Comparison of ENCODE assay signal across 20 cellular contexts in the genomic region with DNA sequence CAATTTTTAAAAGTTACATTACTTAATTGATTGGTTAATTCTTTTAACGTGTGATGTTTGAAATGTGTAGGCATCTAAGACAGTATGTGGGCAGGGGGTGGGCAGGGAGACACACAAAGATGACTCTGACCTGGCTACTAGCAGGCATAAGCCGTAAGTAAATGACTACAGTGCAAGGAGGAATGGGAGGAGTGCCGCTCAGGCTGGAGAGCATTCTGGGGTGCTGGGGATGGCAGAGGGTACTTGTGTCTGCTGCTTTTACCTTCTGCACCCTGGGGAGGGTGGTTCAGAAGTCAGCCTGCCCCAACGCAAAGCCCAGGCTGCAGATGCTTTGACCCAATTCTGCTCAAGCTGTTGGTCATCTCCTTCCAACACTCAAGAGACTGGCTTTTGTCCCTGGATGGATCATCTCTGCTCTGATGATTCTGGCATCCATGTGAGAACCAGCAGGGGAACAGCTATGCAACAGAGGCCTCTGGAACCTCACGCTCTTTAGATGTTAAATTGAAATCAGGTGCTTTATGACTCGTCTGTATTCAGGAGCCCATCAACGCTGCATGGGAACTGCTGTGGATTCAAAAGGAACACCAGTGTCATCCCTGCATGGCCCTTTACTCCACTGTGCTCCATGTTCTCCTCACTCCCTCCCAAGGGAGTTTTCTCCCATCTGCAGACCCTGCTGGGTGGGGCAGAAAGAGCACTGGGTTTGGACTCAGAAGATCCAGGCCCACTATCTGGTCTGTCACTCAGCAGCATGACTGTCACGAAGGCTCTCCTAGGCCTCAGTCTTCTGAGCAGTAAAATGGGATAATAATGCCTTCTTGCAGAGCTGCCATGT.
"Had no signal": no experiment of that assay in that cellular context is flagged by ENCODE, and none has a peak within 500 bp of the region (broad histone marks: within the 10 kb centered on the region; RNA-seq: fewer than 3 reads in every experiment).

No MANE protein-coding gene starts in this region.

- H3K4me1 Mint-ChIP-seq: immature natural killer cell; stimulated activated effector memory CD8-positive, alpha-beta T cell treated with anti-CD3 and anti-CD28 coated beads, Interleukin-12 subunit alpha, Interleukin-12 subunit beta, amount 100 ng/mL, for 72 hours had no signal

- ATAC-seq: left ventricle myocardium superior; lower lobe of right lung; naive thymus-derived CD8-positive, alpha-beta T cell; stimulated activated effector memory CD8-positive, alpha-beta T cell treated with anti-CD3 and anti-CD28 coated beads, Interleukin-12 subunit alpha, Interleukin-12 subunit beta, amount 100 ng/mL, for 72 hours had no signal

- H3K4me3 ChIP-seq: esophagus squamous epithelium, lower lobe of right lung, smooth muscle cell, stomach, thyroid gland had no signal

- H3K4me3 Mint-ChIP-seq: immature natural killer cell; naive thymus-derived CD8-positive, alpha-beta T cell; nephron progenitor cell; stimulated activated effector memory CD8-positive, alpha-beta T cell treated with anti-CD3 and anti-CD28 coated beads, Interleukin-12 subunit alpha, Interleukin-12 subunit beta, amount 100 ng/mL, for 72 hours had no signal

- H3K9me3 ChIP-seq: esophagus squamous epithelium, lower lobe of right lung, stomach, thyroid gland had no signal

- H3K27me3 ChIP-seq: esophagus squamous epithelium, stomach, thyroid gland had no signal

- H3K36me3 ChIP-seq: esophagus squamous epithelium, lower lobe of right lung, stomach, thyroid gland had no signal

- H2AFZ ChIP-seq: parathyroid adenoma had no signal

- H3K27ac Mint-ChIP-seq: immature natural killer cell; naive thymus-derived CD8-positive, alpha-beta T cell; nephron progenitor cell; progenitor cell of endocrine pancreas; stimulated activated effector memory CD8-positive, alpha-beta T cell treated with anti-CD3 and anti-CD28 coated beads, Interleukin-12 subunit alpha, Interleukin-12 subunit beta, amount 100 ng/mL, for 72 hours had no signal

- H3K4me2 ChIP-seq: smooth muscle cell had no signal

- DNase-seq: effector CD8-positive, alpha-beta T cell; esophagus squamous epithelium; hypothalamus; immature natural killer cell; left ventricle myocardium superior; lower lobe of right lung; naive thymus-derived CD8-positive, alpha-beta T cell; nephron progenitor cell; occipital lobe; stimulated activated CD4-positive, alpha-beta T cell treated with anti-CD3 and anti-CD28 coated beads, Interleukin-12 subunit alpha, Interleukin-12 subunit beta, amount 100 ng/mL, for 4 hours; stimulated activated CD4-positive, alpha-beta T cell treated with anti-CD3 and anti-CD28 coated beads, Interleukin-1b, Interleukin-23, amount 100 ng/mL, for 48 hours; stimulated activated CD4-positive, alpha-beta T cell treated with anti-CD3 and anti-CD28 coated beads, Interleukin-4, amount 100 ng/mL, for 1 hour; stimulated activated naive CD4-positive, alpha-beta T cell treated with Interleukin-2 at 50 U/mL for 16 hours; stomach; thyroid gland; trophoblast cell had no signal

- H3K27ac ChIP-seq: esophagus squamous epithelium, lower lobe of right lung, parathyroid adenoma, stomach, thyroid gland had no signal

- H3K36me3 Mint-ChIP-seq: immature natural killer cell; naive thymus-derived CD8-positive, alpha-beta T cell; stimulated activated effector memory CD8-positive, alpha-beta T cell treated with anti-CD3 and anti-CD28 coated beads, Interleukin-12 subunit alpha, Interleukin-12 subunit beta, amount 100 ng/mL, for 72 hours had no signal

- H3K4me1 ChIP-seq: esophagus squamous epithelium, lower lobe of right lung, stomach, thyroid gland had no signal

- H3K9ac ChIP-seq: parathyroid adenoma had no signal
